ENCODE assay signal across 8 cellular contexts in genomic region chr2:71801969-71802368, GRCh38.
A peak's percentile ranks its signal among the peaks of the same experiment; 100 is the strongest.
DNase-seq lines count a peak whose midpoint lies in the region; TF ChIP-seq lines count a peak whose summit lies in the region.

No MANE protein-coding gene starts in this region.

- no peak overlapping the region for H3K27ac ChIP-seq in ascending aorta
- H3K27ac ChIP-seq in suprapubic skin = no peak overlapping the region
- no peak overlapping the region for H3K27ac ChIP-seq in prostate gland

- DNase-seq in C1 segment of cervical spinal cord (lab: John Stamatoyannopoulos, UW) (peak in 10 of 14 donors; percentile 18 to 80 (median 32)), HT1080 (ENCODE audit: low read depth) (peak; percentile 42), ascending aorta (ENCODE audit: low spot score in 2 of 2) (peak in 1 of 2 donors; percentile 88), iPS DF 4.7 (ENCODE audit: extremely low read depth, low spot score) (peak; percentile 49), suprapubic skin (ENCODE audit: low spot score in 2 of 2) (peak; percentile 79 to 81), prostate gland (ENCODE audit: low spot score) (no peak), NCI-H2227 treated with DMSO at 0.1 percent for 48 hours (lab: John Stamatoyannopoulos, UW) (no peak), NCI-H69 (lab: John Stamatoyannopoulos, UW) (no peak)

- H3K9me3 ChIP-seq in ascending aorta (no peaks in the 10 kb centered on the region), suprapubic skin (no peaks in the 10 kb centered on the region), prostate gland (no peaks in the 10 kb centered on the region)

- no peak for TF ChIP-seq POLR2A in suprapubic skin (IDR thresholded peaks at IDR 0.05)
- TF ChIP-seq POLR2A in prostate gland (IDR thresholded peaks at IDR 0.05) = no peak

- no peak for TF ChIP-seq EP300 in suprapubic skin (IDR thresholded peaks at IDR 0.05)

- H3K27me3 ChIP-seq in ascending aorta (no peaks in the 10 kb centered on the region), suprapubic skin (no peaks in the 10 kb centered on the region), prostate gland (replicated peaks; ENCODE audit: insufficient read depth) (no peaks in the 10 kb centered on the region)

- H3K4me1 ChIP-seq in ascending aorta (peaks cover 0 to 3% of the 10 kb centered on the region in 2 donors), suprapubic skin (no peaks in the 10 kb centered on the region), prostate gland (replicated peaks) (no peaks in the 10 kb centered on the region)

- H3K4me3 ChIP-seq in ascending aorta (no peak overlapping the region), suprapubic skin (no peak overlapping the region), prostate gland (no peak overlapping the region)

- WGBS in suprapubic skin = 54% methylated on average over 4 of the region's 8 CpGs
- WGBS in prostate gland = 80% methylated on average over 8 of the region's 8 CpGs

- no peaks in the 10 kb centered on the region for H3K36me3 ChIP-seq in ascending aorta
- no peaks in the 10 kb centered on the region for H3K36me3 ChIP-seq in suprapubic skin
- H3K36me3 ChIP-seq in prostate gland = no peaks in the 10 kb centered on the region

- TF ChIP-seq CTCF in ascending aorta (IDR thresholded peaks at IDR 0.05) (peak; percentile 73 to 77 (median 74)), suprapubic skin (IDR thresholded peaks at IDR 0.05) (peak; percentile 3 to 25), prostate gland (IDR thresholded peaks at IDR 0.05) (peak in 2 of 4 experiments; percentile 33)

- intact Hi-C loops in ascending aorta (cut with DNase I) = loop anchor here (1.0 to 5.0 kb wide), 5 partner anchors 29 to 775 kb away; no protein-coding TSS in a partner anchor
- intact Hi-C loops in prostate gland (cut with DNase I) = loop anchor here (5.0 kb wide), 2 partner anchors 255 to 340 kb away; no protein-coding TSS in a partner anchor

Comparison
In these comparisons a context has a peak if more than half of its experiments do, and no peak if none do; other contexts are left out.
1. DNase-seq: peak in C1 segment of cervical spinal cord (10 of 14), HT1080 (single experiment), iPS DF 4.7 (single experiment) and suprapubic skin (2 of 2); none in prostate gland (single experiment), NCI-H2227 treated with DMSO at 0.1 percent for 48 hours (single experiment) and NCI-H69 (single experiment).